ENCODE assay signal across 1 cellular context in the genomic region with DNA sequence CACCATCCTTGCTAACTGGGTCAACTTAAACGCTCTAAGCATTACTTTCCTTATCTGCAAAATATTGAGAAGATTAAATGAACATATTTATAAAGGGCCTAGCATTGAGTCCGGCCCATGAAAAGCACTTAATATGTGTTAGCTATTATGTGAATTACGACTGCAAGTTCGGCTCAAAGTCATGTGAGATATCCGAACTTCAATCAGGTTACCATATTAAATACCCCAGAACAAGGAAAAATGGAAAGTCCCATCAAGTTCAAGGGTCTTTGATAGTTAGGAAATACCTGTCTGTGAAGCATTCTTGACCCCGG.
TF ChIP-seq lines count a peak whose summit lies in the region.

No MANE protein-coding gene starts in this region.

TF ChIP-seq in IMR-90, 13 proteins besides CTCF, POLR2A, EP300 and RAD21 (continued from another document):
- TF ChIP-seq, protein P1, sequence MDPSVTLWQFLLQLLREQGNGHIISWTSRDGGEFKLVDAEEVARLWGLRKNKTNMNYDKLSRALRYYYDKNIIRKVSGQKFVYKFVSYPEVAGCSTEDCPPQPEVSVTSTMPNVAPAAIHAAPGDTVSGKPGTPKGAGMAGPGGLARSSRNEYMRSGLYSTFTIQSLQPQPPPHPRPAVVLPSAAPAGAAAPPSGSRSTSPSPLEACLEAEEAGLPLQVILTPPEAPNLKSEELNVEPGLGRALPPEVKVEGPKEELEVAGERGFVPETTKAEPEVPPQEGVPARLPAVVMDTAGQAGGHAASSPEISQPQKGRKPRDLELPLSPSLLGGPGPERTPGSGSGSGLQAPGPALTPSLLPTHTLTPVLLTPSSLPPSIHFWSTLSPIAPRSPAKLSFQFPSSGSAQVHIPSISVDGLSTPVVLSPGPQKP (IDR thresholded peaks at IDR 0.05; ENCODE audit: borderline replicate concordance, low read depth, low read length), result no peak
- TF ChIP-seq CEBPB (IDR thresholded peaks at IDR 0.05; ENCODE audit: low read depth, low read length), result no peak
- TF ChIP-seq MAZ (IDR thresholded peaks at IDR 0.05; ENCODE audit: borderline replicate concordance, low read depth, low read length), result no peak
- no peak for TF ChIP-seq RCOR1 (IDR thresholded peaks at IDR 0.05; ENCODE audit: insufficient replicate concordance, low read length)
- TF ChIP-seq MAFK (IDR thresholded peaks at IDR 0.05; ENCODE audit: low read depth, low read length), result no peak
- TF ChIP-seq FOS (IDR thresholded peaks at IDR 0.05; ENCODE audit: low read depth, low read length), result no peak
- TF ChIP-seq CHD1 (IDR thresholded peaks at IDR 0.05; ENCODE audit: low read depth, low read length), result no peak
